In genomic region chr2:109105113-109105512, GRCh38 we compare ENCODE assay signal across 27 cellular contexts. TPM values are rescaled to one million over a fixed set of nuclear protein-coding genes. Genes with fewer than 3 reads are reported as not detected.
DNase-seq lines count a peak whose midpoint lies in the region; ATAC-seq, FAIRE-seq and TF ChIP-seq lines count a peak whose summit lies in the region.
"Had no signal": no experiment of that assay in that cellular context is flagged by ENCODE, and none has a peak within 500 bp of the region (broad histone marks: within the 10 kb centered on the region; RNA-seq: fewer than 3 reads in every experiment).

No MANE protein-coding gene starts in this region.

- no peak for TF ChIP-seq POLR2A in GM12891 (IDR thresholded peaks at IDR 0.05; ENCODE audit: low read depth, low read length)

- H3K27me3 ChIP-seq in lower lobe of right lung (ENCODE audit: low read depth) (no peaks in the 10 kb centered on the region), upper lobe of right lung (no peaks in the 10 kb centered on the region)
- H3K27me3 ChIP-seq: BE2C, BLaER1 had no signal

- DNase-seq in activated CD8-positive, alpha-beta memory T cell treated with anti-CD3 and anti-CD28 coated beads, Interleukin-2, amount 50 U/mL, for 48 hours = peak; percentile 26
- no peak for DNase-seq in activated CD8-positive, alpha-beta memory T cell treated with anti-CD3 and anti-CD28 coated beads for 24 hours
- DNase-seq in lower lobe of right lung = peak; percentile 62
- peak; percentile 39 for DNase-seq in mesenteric fat pad (ENCODE audit: low spot score)
- DNase-seq in upper lobe of right lung = no peak
- DNase-seq in GM12891 (ENCODE audit: insufficient read length, low spot score) = no peak
- DNase-seq in NCI-H1930 (lab: John Stamatoyannopoulos, UW) = no peak
- no peak for DNase-seq in foreskin fibroblast
- DNase-seq: 8988T; ACHN; BE2C; C1 segment of cervical spinal cord; CD4-positive, alpha-beta memory T cell; CD4-positive, CD25-positive, alpha-beta regulatory T cell; CD8-positive, alpha-beta memory T cell; COR-L47; DMS 273 treated with DMSO at 0.1 percent for 48 hours; DMS153; DMS53; DMS79; DND-41; EL; GDM1 had no signal

- H3K4me1 ChIP-seq in lower lobe of right lung (no peaks in the 10 kb centered on the region), upper lobe of right lung (peaks cover 5% of the 10 kb centered on the region)
- H3K4me1 ChIP-seq: BE2C, BLaER1 had no signal

- H3K4me3 ChIP-seq in lower lobe of right lung (no peak overlapping the region), upper lobe of right lung (no peak overlapping the region), foreskin fibroblast (ENCODE audit: low read depth in 1 of 2, low read length in 2 of 2) (no peak overlapping the region)
- H3K4me3 ChIP-seq: BLaER1, GM12878 had no signal

- intact Hi-C loops in lower lobe of right lung (cut with DNase I) = no loop called here
- intact Hi-C loops in upper lobe of right lung (cut with DNase I) = no loop called here

- ATAC-seq in lower lobe of right lung (peak; percentile 63 to 65), upper lobe of right lung (peak; percentile 70)
- ATAC-seq: GM12878 had no signal

- TF ChIP-seq CTCF in lower lobe of right lung (IDR thresholded peaks at IDR 0.05) (no peak), upper lobe of right lung (IDR thresholded peaks at IDR 0.05) (no peak), foreskin fibroblast (IDR thresholded peaks at IDR 0.05; ENCODE audit: low read depth, low read length) (no peak)

- H3K36me3 ChIP-seq in lower lobe of right lung (no peaks in the 10 kb centered on the region), upper lobe of right lung (no peaks in the 10 kb centered on the region)
- H3K36me3 ChIP-seq: BE2C, BLaER1 had no signal

- H3K27ac ChIP-seq in lower lobe of right lung = no peak overlapping the region
- H3K27ac ChIP-seq in upper lobe of right lung = no peak overlapping the region
- H3K27ac ChIP-seq: BLaER1 had no signal

- FAIRE-seq in GM12891 (lab: Jason Lieb, UNC) = no peak
- FAIRE-seq: A204.1, GM12878 had no signal

- H3K9me3 ChIP-seq in lower lobe of right lung (no peaks in the 10 kb centered on the region), upper lobe of right lung (no peaks in the 10 kb centered on the region)
- H3K9me3 ChIP-seq: BE2C, BLaER1 had no signal

TF ChIP-seq in GM12891, 5 proteins besides CTCF, POLR2A, EP300 and RAD21:
- TF ChIP-seq POU2F2 (IDR thresholded peaks at IDR 0.05; ENCODE audit: low read depth, low read length) = no peak
- TF ChIP-seq TAF1 (IDR thresholded peaks at IDR 0.05; ENCODE audit: low read depth, low read length) = no peak
- TF ChIP-seq POLR2AphosphoS5 (IDR thresholded peaks at IDR 0.05; ENCODE audit: low read depth, low read length) = no peak
- TF ChIP-seq PAX5 (IDR thresholded peaks at IDR 0.05; ENCODE audit: insufficient read depth, low read length, severe bottlenecking) = no peak
- no peak for TF ChIP-seq SPI1 (IDR thresholded peaks at IDR 0.05; ENCODE audit: low read depth, low read length)

RNA-seq across cellular contexts. Expression of gene SH3RF3, which starts 23.9 kb away (rescaled TPM):
- total RNA-seq in lower lobe of right lung = 5.7 TPM
- 20.4 TPM for total RNA-seq in mesenteric fat pad
- 7.4 TPM for total RNA-seq in upper lobe of right lung
- polyA plus RNA-seq in GM12891 (2012; ENCODE audit: low read depth, missing spikeins) = 0.21 TPM
- total RNA-seq: G401 had no signal

Comparison
In these comparisons a context has a peak if more than half of its experiments do, and no peak if none do; other contexts are left out.
1. DNase-seq: peak in activated CD8-positive, alpha-beta memory T cell treated with anti-CD3 and anti-CD28 coated beads, Interleukin-2, amount 50 U/mL, for 48 hours (single experiment), lower lobe of right lung (single experiment) and mesenteric fat pad (single experiment); none in activated CD8-positive, alpha-beta memory T cell treated with anti-CD3 and anti-CD28 coated beads for 24 hours (single experiment), upper lobe of right lung (single experiment), GM12891 (single experiment), NCI-H1930 (0 of 2) and foreskin fibroblast (0 of 2).